8 cellular contexts compared by ENCODE assay signal in the genomic region with DNA sequence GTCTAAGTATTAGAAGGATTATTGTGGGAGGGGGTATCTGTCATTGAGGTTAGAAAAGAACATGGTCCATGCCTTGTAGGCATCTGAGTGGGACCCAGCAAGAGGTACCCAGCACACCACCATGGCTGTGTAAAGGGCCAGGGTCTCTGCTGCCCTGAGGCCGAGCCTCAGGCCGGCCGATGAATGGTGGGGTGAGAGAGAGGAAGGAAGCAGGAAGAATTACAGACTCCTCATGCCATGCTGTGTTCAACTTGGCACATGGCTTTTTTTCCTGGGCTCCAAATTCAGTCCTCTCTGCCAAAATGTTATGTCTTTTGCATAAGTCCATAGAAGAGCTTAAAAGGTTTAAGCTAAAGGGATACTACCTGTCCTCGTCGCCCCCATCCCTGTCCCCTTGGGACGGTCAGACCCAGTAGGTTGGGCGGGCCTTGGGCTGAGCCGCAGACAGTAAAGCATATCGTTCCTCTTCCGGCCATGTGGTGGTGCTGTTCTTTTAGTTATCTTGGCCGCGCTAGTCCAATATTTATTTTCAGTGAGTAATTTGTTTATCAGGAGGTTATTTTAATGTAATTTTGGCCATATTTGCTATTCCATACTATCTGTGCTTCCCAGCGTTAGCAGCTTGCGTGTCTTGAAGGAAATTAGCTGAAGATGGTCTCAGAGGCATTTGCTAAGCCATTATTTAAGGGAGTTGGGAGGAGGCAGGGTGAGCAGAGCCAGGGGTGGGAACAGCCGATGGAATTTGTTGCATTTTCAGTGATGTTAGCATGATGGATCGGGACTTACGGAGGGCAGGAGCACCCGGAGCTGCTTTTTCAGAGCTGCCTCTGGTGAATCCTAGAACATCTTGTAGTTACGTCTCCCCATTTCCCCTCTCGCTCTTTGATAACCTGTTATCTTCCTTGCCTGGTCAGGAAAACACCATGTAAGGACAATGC.
DNase-seq lines count a peak whose midpoint lies in the region; ATAC-seq, FAIRE-seq and TF ChIP-seq lines count a peak whose summit lies in the region.

No MANE protein-coding gene starts in this region.

- H2AFZ ChIP-seq in HepG2 (ENCODE audit: low read length) = no peak overlapping the region

- H3K9ac ChIP-seq in HUES48 (ENCODE audit: low read depth, low read length) (no peak overlapping the region), HepG2 (ENCODE audit: insufficient read depth, low read depth, low read length) (no peak overlapping the region)

- ATAC-seq in GM18502 (IDR thresholded peaks at IDR 0.05; ENCODE audit: poor library complexity, unreplicated experiment) (peak; percentile 86), SK-N-SH treated with all-trans-retinoic acid at 6 μM for 48 hours (peak; percentile 96), HepG2 (peak; percentile 87), GM21737 (IDR thresholded peaks at IDR 0.05; ENCODE audit: unreplicated experiment) (no peak)

- H3K79me2 ChIP-seq in HepG2 (ENCODE audit: insufficient read depth, low read length) = no peaks in the 10 kb centered on the region

- in situ Hi-C loops in HepG2 (cut with HindIII; ENCODE audit: extremely low pct_ligation_motif_present, low pct_unique_long_range_greater_than_20kb) = no loop called here

- H3K4me2 ChIP-seq in HepG2 (ENCODE audit: low read depth, low read length) = no peak overlapping the region

- TF ChIP-seq POLR2A in breast epithelium (IDR thresholded peaks at IDR 0.05) (no peak), HepG2 (IDR thresholded peaks at IDR 0.05; ENCODE audit: insufficient read depth in 1 of 2, low read depth in 2 of 2, low read length in 2 of 2) (no peak)

- CTCF ChIA-PET in HepG2 (lab: Yijun Ruan, JAX; ENCODE audit: low intra/inter-chr PET ratio, low total read pairs) = no interaction called here

- BruUV-seq in HepG2 (replicated peaks; lab: Mats Ljungman, UMichigan) = no TSS peak

- 11% methylated on average over 20 of the region's 20 CpGs for WGBS in HepG2 (ENCODE audit: low lambda C conversion rate)

- peak; percentile 40 for FAIRE-seq in HepG2 (lab: Jason Lieb, UNC)

- TF ChIP-seq EP300 in HepG2 (IDR thresholded peaks at IDR 0.05; ENCODE audit: low read depth in 2 of 2, low read length in 2 of 2) = no peak
- no peak for TF ChIP-seq EP300 in HepG2 (CRISPR knock-in tag; IDR thresholded peaks at IDR 0.05; ENCODE audit: borderline replicate concordance)

- H3K9me3 ChIP-seq in HUES48 (ENCODE audit: control insufficient read depth, insufficient read depth, low read length) (no peaks in the 10 kb centered on the region), breast epithelium (no peaks in the 10 kb centered on the region), HepG2 (ENCODE audit: low read length) (no peaks in the 10 kb centered on the region)

- DNase-seq in breast epithelium (ENCODE audit: low spot score in 2 of 2) (no peak), HepG2 (ENCODE audit: low spot score) (peak; percentile 12), superior temporal gyrus (ENCODE audit: extremely low spot score) (peak; percentile 66)

- H4K20me1 ChIP-seq in HepG2 (ENCODE audit: insufficient read depth, low read length) = no peaks in the 10 kb centered on the region

- H3K27ac ChIP-seq in 22Rv1 = no peak overlapping the region
- H3K27ac ChIP-seq in HUES48 (ENCODE audit: low read depth, low read length) = no peak overlapping the region
- no peak overlapping the region for H3K27ac ChIP-seq in breast epithelium
- no peak overlapping the region for H3K27ac ChIP-seq in HepG2 (ENCODE audit: extremely low read length, insufficient read depth, low read length)

- POLR2A ChIA-PET in HepG2 (lab: Yijun Ruan, JAX) = no interaction called here

- intact Hi-C loops in breast epithelium (cut with DNase I; ENCODE audit: low total_unique reads) = no loop called here
- intact Hi-C loops in HepG2 (cut with micrococcal nuclease; ENCODE audit: unreplicated experiment) = no loop called here

- no peaks in the 10 kb centered on the region for H3K36me3 ChIP-seq in HUES48 (ENCODE audit: control insufficient read depth, insufficient read depth, low read length)
- no peaks in the 10 kb centered on the region for H3K36me3 ChIP-seq in breast epithelium
- no peaks in the 10 kb centered on the region for H3K36me3 ChIP-seq in HepG2 (replicated peaks in 1 of 2; ENCODE audit: control insufficient read depth in 1 of 2, insufficient read depth in 2 of 2, low read length in 2 of 2)

- TF ChIP-seq RAD21 in HepG2 (CRISPR knock-in tag; IDR thresholded peaks at IDR 0.05) = no peak

- H3K4me1 ChIP-seq in HUES48 (ENCODE audit: control insufficient read depth, insufficient read depth, low read length) (peaks cover 18% of the 10 kb centered on the region), breast epithelium (no peaks in the 10 kb centered on the region), HepG2 (ENCODE audit: insufficient read depth, low read length) (no peaks in the 10 kb centered on the region)

- H3K4me3 ChIP-seq in HUES48 (ENCODE audit: low read depth, low read length) (peak overlapping the region; percentile 46), breast epithelium (no peak overlapping the region), HepG2 (replicated peaks in 1 of 3; ENCODE audit: insufficient read depth in 1 of 3, low read depth in 2 of 3, low read length in 3 of 3) (no peak overlapping the region)

- TF ChIP-seq CTCF in 22Rv1 (IDR thresholded peaks at IDR 0.05) (peak; percentile 78), breast epithelium (IDR thresholded peaks at IDR 0.05) (peak in 2 of 3 donors; percentile 53 to 61), HepG2 (CRISPR knock-in tag; IDR thresholded peaks at IDR 0.05) (peak; percentile 64)

- H3K27me3 ChIP-seq in HUES48 (ENCODE audit: control insufficient read depth, insufficient read depth, low read length) (no peaks in the 10 kb centered on the region), breast epithelium (peaks cover 0 to 16% of the 10 kb centered on the region in 2 donors), HepG2 (ENCODE audit: control insufficient read depth in 1 of 2, insufficient read depth in 2 of 2, low read length in 2 of 2) (no peaks in the 10 kb centered on the region; a peak in 2 of 5 replicates)

TF ChIP-seq in SK-N-SH treated with all-trans-retinoic acid at 6 μM for 48 hours, 23 proteins besides CTCF, POLR2A, EP300 and RAD21 (continues in another document):
- TF ChIP-seq ZFP30 (CRISPR knock-in tag; IDR thresholded peaks at IDR 0.05) (no peak), TOX (CRISPR knock-in tag; IDR thresholded peaks at IDR 0.05; ENCODE audit: borderline replicate concordance) (no peak), ISL1 (CRISPR knock-in tag; IDR thresholded peaks at IDR 0.05) (no peak), RARB (CRISPR knock-in tag; IDR thresholded peaks at IDR 0.05) (no peak), ZC3H10 (CRISPR knock-in tag; IDR thresholded peaks at IDR 0.05) (no peak), ESRRG (CRISPR knock-in tag; IDR thresholded peaks at IDR 0.05) (no peak), TCF4 (CRISPR knock-in tag; IDR thresholded peaks at IDR 0.05; ENCODE audit: borderline replicate concordance) (no peak), ZNF70 (CRISPR knock-in tag; IDR thresholded peaks at IDR 0.05) (no peak)
- TF ChIP-seq, protein P1, sequence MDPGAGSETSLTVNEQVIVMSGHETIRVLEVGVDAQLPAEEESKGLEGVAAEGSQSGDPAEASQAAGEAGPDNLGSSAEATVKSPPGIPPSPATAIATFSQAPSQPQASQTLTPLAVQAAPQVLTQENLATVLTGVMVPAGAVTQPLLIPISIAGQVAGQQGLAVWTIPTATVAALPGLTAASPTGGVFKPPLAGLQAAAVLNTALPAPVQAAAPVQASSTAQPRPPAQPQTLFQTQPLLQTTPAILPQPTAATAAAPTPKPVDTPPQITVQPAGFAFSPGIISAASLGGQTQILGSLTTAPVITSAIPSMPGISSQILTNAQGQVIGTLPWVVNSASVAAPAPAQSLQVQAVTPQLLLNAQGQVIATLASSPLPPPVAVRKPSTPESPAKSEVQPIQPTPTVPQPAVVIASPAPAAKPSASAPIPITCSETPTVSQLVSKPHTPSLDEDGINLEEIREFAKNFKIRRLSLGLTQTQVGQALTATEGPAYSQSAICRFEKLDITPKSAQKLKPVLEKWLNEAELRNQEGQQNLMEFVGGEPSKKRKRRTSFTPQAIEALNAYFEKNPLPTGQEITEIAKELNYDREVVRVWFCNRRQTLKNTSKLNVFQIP (CRISPR knock-in tag; IDR thresholded peaks at IDR 0.05; ENCODE audit: borderline replicate concordance, low read depth) = no peak

TF ChIP-seq in HepG2, 621 proteins besides CTCF, POLR2A, EP300 and RAD21:
- TF ChIP-seq STAG1 (CRISPR knock-in tag; IDR thresholded peaks at IDR 0.05) (peak; percentile 61), SALL1 (CRISPR knock-in tag; IDR thresholded peaks at IDR 0.05) (no peak), FOSL2 (CRISPR knock-in tag; IDR thresholded peaks at IDR 0.05) (0 out of 2 replicates have a peak, but pooled peaks have one; percentile 5)
TF ChIP-seq in HepG2: peak in this region for 2.

Comparison
In these comparisons a context has a peak if more than half of its experiments do, and no peak if none do; other contexts are left out.
1. DNase-seq: peak in HepG2 (single experiment) and superior temporal gyrus (single experiment); none in breast epithelium (0 of 2).
2. Peak in every context shown above with its lines, with median percentiles within 50 percentile points of each other: CTCF ChIP-seq.